ENCODE assay signal across 8 cellular contexts in genomic region chr17:42247734-42248133, GRCh38. TPM values are rescaled to one million over a fixed set of nuclear protein-coding genes. Genes with fewer than 3 reads are reported as not detected.
DNase-seq lines count a peak whose midpoint lies in the region; ATAC-seq and TF ChIP-seq lines count a peak whose summit lies in the region.

No MANE protein-coding gene starts in this region.

- no peaks in the 10 kb centered on the region for H3K9me3 ChIP-seq in suprapubic skin

- TF ChIP-seq POLR2A in suprapubic skin (IDR thresholded peaks at IDR 0.05), result no peak

- peaks cover 70% of the 10 kb centered on the region for H3K4me1 Mint-ChIP-seq in activated T-cell treated with anti-CD3 and anti-CD28 coated beads, Interleukin-2, amount 50 U/mL, for 24 hours (ENCODE audit: low read depth)
- H3K4me1 Mint-ChIP-seq in activated B cell treated with CpG ODN at 0.5 μM for 24 hours, result peaks cover 46% of the 10 kb centered on the region
- H3K4me1 Mint-ChIP-seq in glutamatergic neuron (ENCODE audit: low read depth, unreplicated experiment), result peaks cover 28% of the 10 kb centered on the region

- WGBS in suprapubic skin, result 87% methylated on average over 5 of the region's 5 CpGs

- peak overlapping the region; percentile 14 for H3K4me3 ChIP-seq in suprapubic skin

- peaks cover 18% of the 10 kb centered on the region for H3K36me3 Mint-ChIP-seq in activated T-cell treated with anti-CD3 and anti-CD28 coated beads, Interleukin-2, amount 50 U/mL, for 24 hours (ENCODE audit: low read depth)
- H3K36me3 Mint-ChIP-seq in activated B cell treated with CpG ODN at 0.5 μM for 24 hours (ENCODE audit: low read depth) (no peaks in the 10 kb centered on the region), glutamatergic neuron (ENCODE audit: unreplicated experiment) (no peaks in the 10 kb centered on the region)

- no peak for ATAC-seq in activated B cell treated with CpG ODN at 0.5 μM for 24 hours (ENCODE audit: low read depth)
- ATAC-seq in GM19395 (IDR thresholded peaks at IDR 0.05; ENCODE audit: unreplicated experiment), result no peak
- ATAC-seq in GM18498 (IDR thresholded peaks at IDR 0.05; ENCODE audit: unreplicated experiment), result no peak

- H3K27me3 Mint-ChIP-seq in activated T-cell treated with anti-CD3 and anti-CD28 coated beads, Interleukin-2, amount 50 U/mL, for 24 hours, result no peaks in the 10 kb centered on the region
- H3K27me3 Mint-ChIP-seq in activated B cell treated with CpG ODN at 0.5 μM for 24 hours (no peaks in the 10 kb centered on the region), glutamatergic neuron (ENCODE audit: unreplicated experiment) (peaks cover 7% of the 10 kb centered on the region)

- POLR2A ChIA-PET in activated B cell treated with CpG ODN at 0.5 μM for 24 hours (lab: Charles Lee), result interaction anchor here (0.7 to 3.6 kb wide), 11 partner anchors 10 to 1113 kb away, joined by 3 to 61 read pairs (median 7); partner anchors contain the start of genes GHDC, STAT5A and STAT5B

- intact Hi-C loops in activated B cell treated with CpG ODN at 0.5 μM for 24 hours (cut with micrococcal nuclease), result loop anchor here (1.0 kb wide), 2 partner anchors 28 to 41 kb away; partner anchors contain the start of gene STAT5A

- TF ChIP-seq CTCF in activated B cell treated with CpG ODN at 0.5 μM for 24 hours (IDR thresholded peaks at IDR 0.05), result no peak
- TF ChIP-seq CTCF in glutamatergic neuron (IDR thresholded peaks at IDR 0.05; ENCODE audit: partially characterized antibody, unreplicated experiment), result no peak
- no peak for TF ChIP-seq CTCF in suprapubic skin (IDR thresholded peaks at IDR 0.05)

- H3K9me3 Mint-ChIP-seq in activated T-cell treated with anti-CD3 and anti-CD28 coated beads, Interleukin-2, amount 50 U/mL, for 24 hours, result no peaks in the 10 kb centered on the region
- no peaks in the 10 kb centered on the region for H3K9me3 Mint-ChIP-seq in activated B cell treated with CpG ODN at 0.5 μM for 24 hours
- peaks cover 1% of the 10 kb centered on the region for H3K9me3 Mint-ChIP-seq in glutamatergic neuron (ENCODE audit: unreplicated experiment)

- no peak for TF ChIP-seq EP300 in suprapubic skin (IDR thresholded peaks at IDR 0.05)

- no peaks in the 10 kb centered on the region for H3K27me3 ChIP-seq in suprapubic skin

- peak overlapping the region; percentile 92 for H3K27ac ChIP-seq in suprapubic skin

- H3K27ac Mint-ChIP-seq in activated T-cell treated with anti-CD3 and anti-CD28 coated beads, Interleukin-2, amount 50 U/mL, for 24 hours, result peak overlapping the region; percentile 96
- H3K27ac Mint-ChIP-seq in activated B cell treated with CpG ODN at 0.5 μM for 24 hours, result peak overlapping the region; percentile 96
- H3K27ac Mint-ChIP-seq in glutamatergic neuron (ENCODE audit: unreplicated experiment), result peak overlapping the region; percentile 54

- H3K36me3 ChIP-seq in suprapubic skin, result no peaks in the 10 kb centered on the region

- peak overlapping the region; percentile 51 for H3K4me3 Mint-ChIP-seq in activated T-cell treated with anti-CD3 and anti-CD28 coated beads, Interleukin-2, amount 50 U/mL, for 24 hours
- peak overlapping the region; percentile 25 for H3K4me3 Mint-ChIP-seq in activated B cell treated with CpG ODN at 0.5 μM for 24 hours
- H3K4me3 Mint-ChIP-seq in glutamatergic neuron (ENCODE audit: unreplicated experiment), result no peak overlapping the region

- H3K4me1 ChIP-seq in suprapubic skin, result peaks cover 13% of the 10 kb centered on the region

- DNase-seq in activated T-cell treated with anti-CD3 and anti-CD28 coated beads, Interleukin-2, amount 50 U/mL, for 24 hours, result no peak
- no peak for DNase-seq in activated T-cell treated with anti-CD3 and anti-CD28 coated beads, Interleukin-2, amount 50 U/mL, for 48 hours
- DNase-seq in activated B cell treated with CpG ODN at 0.5 μM for 24 hours (no peak), glutamatergic neuron (no peak), suprapubic skin (ENCODE audit: low spot score in 2 of 2) (no peak), amniotic stem cell (lab: John Stamatoyannopoulos, UW) (no peak)

- CTCF ChIA-PET in activated B cell treated with CpG ODN at 0.5 μM for 24 hours (lab: Charles Lee), result no interaction called here

RNA-seq across cellular contexts. Expression of gene STAT5B, which starts 28.5 kb away (rescaled TPM):
- total RNA-seq in activated B cell treated with CpG ODN at 0.5 μM for 24 hours (80.3 and 82.6 TPM in 2 replicates), glutamatergic neuron (ENCODE audit: unreplicated experiment) (31.9 TPM), suprapubic skin (100 to 1,000 TPM in 1 of 4 donors, 10 to 100 TPM in 3; 52.7 to 105 (median 57.6) TPM)

RNA-seq across cellular contexts. Expression of gene STAT5A, which starts 40.6 kb away (rescaled TPM):
- total RNA-seq in activated B cell treated with CpG ODN at 0.5 μM for 24 hours (136 and 140 TPM in 2 replicates), glutamatergic neuron (ENCODE audit: unreplicated experiment) (3.4 TPM), suprapubic skin (10 to 100 TPM; 32.1 to 56.0 (median 45.6) TPM)

RNA-seq across cellular contexts. Expression of gene GHDC, which starts 53.4 kb away (rescaled TPM):
- total RNA-seq in activated B cell treated with CpG ODN at 0.5 μM for 24 hours (26.5 and 29.1 TPM in 2 replicates), glutamatergic neuron (ENCODE audit: unreplicated experiment) (5.3 TPM), suprapubic skin (10 to 100 TPM; 14.6 to 22.8 (median 18.7) TPM)
